Comparison of ENCODE assay signal across 8 cellular contexts in the genomic region with DNA sequence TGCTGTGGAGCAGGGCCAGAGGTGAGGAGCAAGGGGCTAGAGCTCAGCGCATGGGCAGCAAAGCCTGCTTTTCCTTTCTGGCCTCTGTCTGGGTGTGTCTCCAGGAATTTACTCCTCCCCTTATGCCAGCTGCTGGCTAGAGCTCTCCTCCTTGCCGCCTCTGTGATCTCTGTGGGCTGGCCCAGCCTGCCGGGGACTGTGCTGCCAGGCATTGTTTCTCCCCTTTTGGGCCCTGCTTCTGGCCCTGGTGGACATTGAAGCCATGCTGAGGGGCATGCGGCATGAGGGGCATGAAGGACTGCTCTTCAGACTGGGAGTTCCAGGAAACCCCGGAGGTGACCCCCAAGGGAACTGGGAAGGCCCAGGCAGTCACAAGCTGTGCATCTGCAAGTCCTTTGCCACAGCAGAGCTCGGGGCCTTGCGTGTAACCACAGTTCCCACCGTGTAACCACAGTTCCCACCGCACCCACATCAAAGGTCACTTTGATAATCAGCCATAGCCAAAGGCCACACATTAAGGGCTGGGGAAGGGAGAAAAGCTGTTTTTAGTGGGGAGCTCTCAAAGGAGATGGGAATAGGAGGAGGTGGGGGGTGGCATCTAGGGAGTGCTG.
A peak's percentile ranks its signal among the peaks of the same experiment; 100 is the strongest.
DNase-seq lines count a peak whose midpoint lies in the region; ATAC-seq and TF ChIP-seq lines count a peak whose summit lies in the region.

No MANE protein-coding gene starts in this region.

- H3K9me3 ChIP-seq in GM23248 (ENCODE audit: low read depth) = no peaks in the 10 kb centered on the region

- in situ Hi-C loops in GM23248 (cut with MboI) (no loop called here), G401 (cut with HindIII; ENCODE audit: low sequenced_read_pairs) (no loop called here)

- no peak for TF ChIP-seq CTCF in foreskin keratinocyte (conservative IDR thresholded peaks at IDR 0.05)

- no peak overlapping the region for H3K27ac ChIP-seq in GM23248
- no peak overlapping the region for H3K27ac ChIP-seq in foreskin keratinocyte

- H3K36me3 ChIP-seq in GM23248 (ENCODE audit: low read depth) = no peaks in the 10 kb centered on the region

- peak; percentile 73 for ATAC-seq in foreskin keratinocyte
- no peak for ATAC-seq in GM18498 (IDR thresholded peaks at IDR 0.05; ENCODE audit: unreplicated experiment)
- ATAC-seq in GM21529 (IDR thresholded peaks at IDR 0.05; ENCODE audit: unreplicated experiment) = no peak

- H2AFZ ChIP-seq in GM23248 = peak overlapping the region; percentile 30

- no peaks in the 10 kb centered on the region for H3K9me2 ChIP-seq in GM23248 (ENCODE audit: insufficient read depth)

- H4K20me1 ChIP-seq in GM23248 (ENCODE audit: insufficient read depth) = no peaks in the 10 kb centered on the region

- WGBS in GM23248 (ENCODE audit: low coverage in 1 of 2, low lambda C conversion rate in 2 of 2, missing lambda C conversion rate in 2 of 2), 2 experiments = 37 to 51% methylated on average over 9 of the region's 9 CpGs

- DNase-seq in GM23248 (peak; percentile 63), SW480 (ENCODE audit: low spot score) (peak; percentile 96), foreskin keratinocyte (no peak), retina (peak; percentile 37), G401 (ENCODE audit: low spot score) (no peak), dermis blood vessel endothelial cell (no peak)

- no peaks in the 10 kb centered on the region for H3K27me3 ChIP-seq in GM23248 (replicated peaks; ENCODE audit: insufficient read depth)
- H3K27me3 ChIP-seq in foreskin keratinocyte = no peaks in the 10 kb centered on the region

- no peak overlapping the region for H3K4me2 ChIP-seq in GM23248 (ENCODE audit: unreplicated experiment)

- no peak overlapping the region for H3K4me3 ChIP-seq in GM23248

- H3K4me1 ChIP-seq in GM23248 (ENCODE audit: insufficient read depth) = peaks cover 70% of the 10 kb centered on the region
- peaks cover 26% of the 10 kb centered on the region for H3K4me1 ChIP-seq in foreskin keratinocyte

- H3K79me2 ChIP-seq in GM23248 (ENCODE audit: insufficient read depth) = no peaks in the 10 kb centered on the region

- H3F3A ChIP-seq in GM23248 (ENCODE audit: insufficient read depth) = peaks cover 39% of the 10 kb centered on the region

- H3K9ac ChIP-seq in GM23248 = no peak overlapping the region

Comparison
In these comparisons a context has a peak if more than half of its experiments do, and no peak if none do; other contexts are left out.
1. DNase-seq: peak in GM23248 (single experiment), SW480 (single experiment) and retina (single experiment); none in foreskin keratinocyte (0 of 2), G401 (single experiment) and dermis blood vessel endothelial cell (single experiment).